ENCODE assay signal across 12 cellular contexts in genomic region chr3:195117978-195118581, GRCh38.
DNase-seq lines count a peak whose midpoint lies in the region; ATAC-seq and TF ChIP-seq lines count a peak whose summit lies in the region.
"Had no signal": no experiment of that assay in that cellular context is flagged by ENCODE, and none has a peak within 500 bp of the region (broad histone marks: within the 10 kb centered on the region; RNA-seq: fewer than 3 reads in every experiment).

No MANE protein-coding gene starts in this region.

- POLR2A ChIA-PET in activated CD8-positive, alpha-beta T cell treated with anti-CD3 and anti-CD28 coated beads, Interleukin-2, amount 10 ng/mL, durations not matched to agents 7 days and 5 days (lab: Charles Lee): no interaction called here
- POLR2A ChIA-PET in CD8-positive, alpha-beta T cell (lab: Charles Lee): no interaction called here

- no peak overlapping the region for H3K4me3 Mint-ChIP-seq in activated CD8-positive, alpha-beta T cell treated with anti-CD3 and anti-CD28 coated beads, Interleukin-2, amount 10 ng/mL, durations not matched to agents 7 days and 5 days
- H3K4me3 Mint-ChIP-seq in CD8-positive, alpha-beta T cell: no peak overlapping the region
- H3K4me3 Mint-ChIP-seq: dendritic cell treated with granulocyte-macrophage colony-stimulating factor and Interleukin-4, amounts not matched to agents 40 ng/mL and 50 ng/mL, for 4 days had no signal

- H3K4me1 ChIP-seq in BLaER1 treated with 17β-estradiol and CSF1 and Interleukin-3, amounts not matched to agents 10 nM and 100 nM: peaks cover 7 to 71% (median 59%) of the 10 kb centered on the region in 10 experiments
- no peaks in the 10 kb centered on the region for H3K4me1 ChIP-seq in CD8-positive, alpha-beta T cell (ENCODE audit: insufficient read depth, low read length)

- H4K20me1 ChIP-seq in BLaER1 treated with 17β-estradiol and CSF1 and Interleukin-3, amounts not matched to agents 10 nM and 100 nM: peaks cover 0 to 41% (median 4%) of the 10 kb centered on the region in 11 experiments; a peak in 7 of 22 replicates

- H3K27me3 ChIP-seq in BLaER1 treated with 17β-estradiol and CSF1 and Interleukin-3, amounts not matched to agents 10 nM and 100 nM: no peaks in the 10 kb centered on the region
- no peaks in the 10 kb centered on the region for H3K27me3 ChIP-seq in CD8-positive, alpha-beta T cell (ENCODE audit: insufficient read depth, low read length)

- no peak for TF ChIP-seq CTCF in CD8-positive, alpha-beta T cell (IDR thresholded peaks at IDR 0.05)

- CTCF ChIA-PET in activated CD8-positive, alpha-beta T cell treated with anti-CD3 and anti-CD28 coated beads, Interleukin-2, amount 10 ng/mL, durations not matched to agents 7 days and 5 days (lab: Charles Lee): interaction anchor here (1.0 to 1.1 kb wide), 2 partner anchors 11 to 436 kb away, joined by 3 to 4 read pairs; no protein-coding TSS in a partner anchor
- CTCF ChIA-PET in CD8-positive, alpha-beta T cell (lab: Charles Lee): interaction anchor here (0.6 to 1.7 kb wide), 4 partner anchors 10 to 523 kb away, joined by 3 to 6 read pairs (median 4); no protein-coding TSS in a partner anchor

- intact Hi-C loops in CD8-positive, alpha-beta T cell (cut with DNase I, micrococcal nuclease): no loop called here

- H3K4me1 Mint-ChIP-seq in activated CD8-positive, alpha-beta T cell treated with anti-CD3 and anti-CD28 coated beads, Interleukin-2, amount 10 ng/mL, durations not matched to agents 7 days and 5 days (ENCODE audit: low read depth): peaks cover 7% of the 10 kb centered on the region
- peaks cover 7% of the 10 kb centered on the region for H3K4me1 Mint-ChIP-seq in CD8-positive, alpha-beta T cell (ENCODE audit: low read depth)

- H3K4me2 ChIP-seq in BLaER1 treated with 17β-estradiol and CSF1 and Interleukin-3, amounts not matched to agents 10 nM and 100 nM: peak overlapping the region; percentile 13 to 82 (median 73); a peak in 18 of 22 replicates

- peak overlapping the region in 1 of 11 experiments; percentile 7; a peak in 1 of 22 replicates for H3K9ac ChIP-seq in BLaER1 treated with 17β-estradiol and CSF1 and Interleukin-3, amounts not matched to agents 10 nM and 100 nM

- H3K27ac Mint-ChIP-seq in activated CD8-positive, alpha-beta T cell treated with anti-CD3 and anti-CD28 coated beads, Interleukin-2, amount 10 ng/mL, durations not matched to agents 7 days and 5 days: peak overlapping the region; percentile 55
- H3K27ac Mint-ChIP-seq in CD8-positive, alpha-beta T cell: no peak overlapping the region
- H3K27ac Mint-ChIP-seq: dendritic cell treated with granulocyte-macrophage colony-stimulating factor and Interleukin-4, amounts not matched to agents 40 ng/mL and 50 ng/mL, for 4 days had no signal

- no peaks in the 10 kb centered on the region for H3K36me3 Mint-ChIP-seq in activated CD8-positive, alpha-beta T cell treated with anti-CD3 and anti-CD28 coated beads, Interleukin-2, amount 10 ng/mL, durations not matched to agents 7 days and 5 days (ENCODE audit: low read depth)
- no peaks in the 10 kb centered on the region for H3K36me3 Mint-ChIP-seq in CD8-positive, alpha-beta T cell

- H3K27ac ChIP-seq in BLaER1 treated with 17β-estradiol and CSF1 and Interleukin-3, amounts not matched to agents 10 nM and 100 nM: 0 out of 22 replicates have a peak overlapping the region, but pooled peaks of 1 of the 11 experiments have one; percentile 18
- no peak overlapping the region for H3K27ac ChIP-seq in CD8-positive, alpha-beta T cell (ENCODE audit: low read depth, low read length)

- H3K36me3 ChIP-seq in BLaER1 treated with 17β-estradiol and CSF1 and Interleukin-3, amounts not matched to agents 10 nM and 100 nM: no peaks in the 10 kb centered on the region
- no peaks in the 10 kb centered on the region for H3K36me3 ChIP-seq in CD8-positive, alpha-beta T cell (ENCODE audit: insufficient read depth, low read length)

- no peaks in the 10 kb centered on the region for H3K9me3 ChIP-seq in BLaER1 treated with 17β-estradiol and CSF1 and Interleukin-3, amounts not matched to agents 10 nM and 100 nM (replicated peaks in 1 of 11)
- no peaks in the 10 kb centered on the region for H3K9me3 ChIP-seq in CD8-positive, alpha-beta T cell (ENCODE audit: low read length)

- peak; percentile 68 for DNase-seq in HPDE6-E6E7 (ENCODE audit: extremely low spot score)
- DNase-seq in activated CD8-positive, alpha-beta T cell treated with anti-CD3 and anti-CD28 coated beads, Interleukin-2, amount 10 ng/mL, durations not matched to agents 7 days and 5 days: no peak
- DNase-seq in islet precursor cell: peak; percentile 92
- no peak for DNase-seq in NCI-H2029 (lab: John Stamatoyannopoulos, UW)
- DNase-seq in germinal center (ENCODE audit: low spot score): no peak
- DNase-seq in CD8-positive, alpha-beta T cell: no peak
- DNase-seq: activated CD4-positive, alpha-beta T cell treated with anti-CD3 and anti-CD28 coated beads, Interleukin-2, amount 50 U/mL, for 48 hours; DMS79 treated with DMSO at 0.1 percent for 48 hours; NCI-H1930 had no signal

- H3K9me3 Mint-ChIP-seq in activated CD8-positive, alpha-beta T cell treated with anti-CD3 and anti-CD28 coated beads, Interleukin-2, amount 10 ng/mL, durations not matched to agents 7 days and 5 days (ENCODE audit: insufficient read depth): no peaks in the 10 kb centered on the region
- H3K9me3 Mint-ChIP-seq in CD8-positive, alpha-beta T cell: no peaks in the 10 kb centered on the region
- H3K9me3 Mint-ChIP-seq: dendritic cell treated with granulocyte-macrophage colony-stimulating factor and Interleukin-4, amounts not matched to agents 40 ng/mL and 50 ng/mL, for 4 days had no signal

- H3K27me3 Mint-ChIP-seq in activated CD8-positive, alpha-beta T cell treated with anti-CD3 and anti-CD28 coated beads, Interleukin-2, amount 10 ng/mL, durations not matched to agents 7 days and 5 days (ENCODE audit: low read depth): no peaks in the 10 kb centered on the region
- H3K27me3 Mint-ChIP-seq in CD8-positive, alpha-beta T cell (ENCODE audit: low read depth): no peaks in the 10 kb centered on the region
- H3K27me3 Mint-ChIP-seq: dendritic cell treated with granulocyte-macrophage colony-stimulating factor and Interleukin-4, amounts not matched to agents 40 ng/mL and 50 ng/mL, for 4 days had no signal

- ATAC-seq in activated CD8-positive, alpha-beta T cell treated with anti-CD3 and anti-CD28 coated beads, Interleukin-2, amount 10 ng/mL, durations not matched to agents 7 days and 5 days: peak; percentile 47
- ATAC-seq in GM21576 (IDR thresholded peaks at IDR 0.05; ENCODE audit: unreplicated experiment): no peak
- no peak for ATAC-seq in CD8-positive, alpha-beta T cell

- no peak overlapping the region for H3K4me3 ChIP-seq in BLaER1 treated with 17β-estradiol and CSF1 and Interleukin-3, amounts not matched to agents 10 nM and 100 nM
- H3K4me3 ChIP-seq in CD8-positive, alpha-beta T cell (ENCODE audit: low read depth, low read length): no peak overlapping the region

Comparison
In these comparisons a context has a peak if more than half of its experiments do, and no peak if none do; other contexts are left out.
1. DNase-seq: peak in HPDE6-E6E7 (single experiment) and islet precursor cell (single experiment); none in activated CD8-positive, alpha-beta T cell treated with anti-CD3 and anti-CD28 coated beads, Interleukin-2, amount 10 ng/mL, durations not matched to agents 7 days and 5 days (single experiment), NCI-H2029 (single experiment), germinal center (single experiment) and CD8-positive, alpha-beta T cell (0 of 7).